1 cellular context compared by ENCODE assay signal in the genomic region with DNA sequence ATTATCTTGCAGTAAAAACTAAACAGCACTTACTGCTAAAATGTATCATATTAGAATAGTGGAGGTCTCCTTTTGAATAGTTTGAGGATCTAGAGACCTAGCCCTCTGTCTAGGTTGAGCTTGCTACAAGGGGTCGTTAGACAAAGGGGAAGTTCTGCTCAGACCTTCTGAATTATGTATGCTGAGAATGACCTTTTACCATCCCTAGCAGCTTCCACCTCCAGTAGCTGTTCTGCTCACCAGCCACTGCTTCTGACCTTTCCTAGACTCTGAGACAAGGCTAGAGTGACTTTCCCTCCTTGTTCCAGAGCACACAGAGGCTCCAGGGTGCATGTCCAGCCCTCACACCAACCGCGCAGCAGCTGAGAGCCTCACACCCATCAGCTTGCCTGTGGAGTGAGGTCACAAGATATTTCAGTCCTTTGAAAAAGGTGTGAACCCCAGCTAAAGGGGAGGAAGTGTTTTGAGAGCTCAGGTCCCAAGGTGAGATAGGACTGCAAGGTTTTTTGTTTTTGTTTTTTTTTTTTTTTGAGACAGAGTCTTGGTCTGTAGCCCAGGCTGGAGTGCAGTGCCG.
TF ChIP-seq lines count a peak whose summit lies in the region.

No MANE protein-coding gene starts in this region.

TF ChIP-seq in IMR-90, 13 proteins besides CTCF, POLR2A, EP300 and RAD21:
- TF ChIP-seq NFE2L2 (IDR thresholded peaks at IDR 0.05; ENCODE audit: low read depth, low read length), result no peak
- TF ChIP-seq USF2 (IDR thresholded peaks at IDR 0.05; ENCODE audit: low read depth, low read length), result no peak
- TF ChIP-seq MAFK (IDR thresholded peaks at IDR 0.05; ENCODE audit: low read depth, low read length), result no peak
- TF ChIP-seq CHD1 (IDR thresholded peaks at IDR 0.05; ENCODE audit: low read depth, low read length), result no peak
- TF ChIP-seq BHLHE40 (IDR thresholded peaks at IDR 0.05; ENCODE audit: low read depth, low read length), result no peak
- TF ChIP-seq CEBPB (IDR thresholded peaks at IDR 0.05; ENCODE audit: low read depth, low read length), result no peak
- no peak for TF ChIP-seq MAZ (IDR thresholded peaks at IDR 0.05; ENCODE audit: borderline replicate concordance, low read depth, low read length)
- no peak for TF ChIP-seq RCOR1 (IDR thresholded peaks at IDR 0.05; ENCODE audit: insufficient replicate concordance, low read length)
- no peak for TF ChIP-seq SMC3 (IDR thresholded peaks at IDR 0.05; ENCODE audit: low read depth, low read length)
- no peak for TF ChIP-seq RFX5 (IDR thresholded peaks at IDR 0.05; ENCODE audit: low read depth, low read length)
- TF ChIP-seq MXI1 (IDR thresholded peaks at IDR 0.05; ENCODE audit: borderline replicate concordance, low read depth, low read length), result no peak
- TF ChIP-seq, protein P1, sequence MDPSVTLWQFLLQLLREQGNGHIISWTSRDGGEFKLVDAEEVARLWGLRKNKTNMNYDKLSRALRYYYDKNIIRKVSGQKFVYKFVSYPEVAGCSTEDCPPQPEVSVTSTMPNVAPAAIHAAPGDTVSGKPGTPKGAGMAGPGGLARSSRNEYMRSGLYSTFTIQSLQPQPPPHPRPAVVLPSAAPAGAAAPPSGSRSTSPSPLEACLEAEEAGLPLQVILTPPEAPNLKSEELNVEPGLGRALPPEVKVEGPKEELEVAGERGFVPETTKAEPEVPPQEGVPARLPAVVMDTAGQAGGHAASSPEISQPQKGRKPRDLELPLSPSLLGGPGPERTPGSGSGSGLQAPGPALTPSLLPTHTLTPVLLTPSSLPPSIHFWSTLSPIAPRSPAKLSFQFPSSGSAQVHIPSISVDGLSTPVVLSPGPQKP (IDR thresholded peaks at IDR 0.05; ENCODE audit: borderline replicate concordance, low read depth, low read length), result no peak
- no peak for TF ChIP-seq FOS (IDR thresholded peaks at IDR 0.05; ENCODE audit: low read depth, low read length)
